ENCODE assay signal across 22 cellular contexts in genomic region chr14:61127099-61127498, GRCh38.
A peak's percentile ranks its signal among the peaks of the same experiment; 100 is the strongest.
DNase-seq lines count a peak whose midpoint lies in the region; ATAC-seq and TF ChIP-seq lines count a peak whose summit lies in the region.
"Had no signal": no experiment of that assay in that cellular context is flagged by ENCODE, and none has a peak within 500 bp of the region (broad histone marks: within the 10 kb centered on the region; RNA-seq: fewer than 3 reads in every experiment).

No MANE protein-coding gene starts in this region.

- H3K9me3 ChIP-seq in Loucy (ENCODE audit: insufficient read depth, low read depth, low read length) (no peaks in the 10 kb centered on the region), endodermal cell (ENCODE audit: control insufficient read depth, low read length) (no peaks in the 10 kb centered on the region), parathyroid adenoma (ENCODE audit: control insufficient read depth, low read length) (no peaks in the 10 kb centered on the region), left lung (no peaks in the 10 kb centered on the region)
- H3K9me3 ChIP-seq: BLaER1, HAP-1, SJSA1 had no signal

- no peak for TF ChIP-seq CTCF in GM23338 (conservative IDR thresholded peaks at IDR 0.05; ENCODE audit: low read depth in 2 of 2)
- no peak for TF ChIP-seq CTCF in Loucy (conservative IDR thresholded peaks at IDR 0.05; ENCODE audit: low read length)
- peak; percentile 22 for TF ChIP-seq CTCF in endodermal cell (conservative IDR thresholded peaks at IDR 0.05)
- TF ChIP-seq CTCF in parathyroid adenoma (IDR thresholded peaks at IDR 0.05), result no peak
- no peak for TF ChIP-seq CTCF in left lung (IDR thresholded peaks at IDR 0.05)

- no peak overlapping the region for H3K4me2 ChIP-seq in GM23338
- no peak overlapping the region for H3K4me2 ChIP-seq in Loucy (ENCODE audit: low read depth, low read length, poor library complexity, severe bottlenecking)
- H3K4me2 ChIP-seq in parathyroid adenoma (ENCODE audit: low read length), result no peak overlapping the region

- intact Hi-C loops in left lung (cut with DNase I), result no loop called here

- H3K9ac ChIP-seq in Loucy (ENCODE audit: low read depth, low read length, poor library complexity, severe bottlenecking) (no peak overlapping the region), endodermal cell (ENCODE audit: extremely low read depth, low read length, poor library complexity, severe bottlenecking) (no peak overlapping the region), parathyroid adenoma (no peak overlapping the region)
- H3K9ac ChIP-seq: BLaER1, GM23248 had no signal

- WGBS in endodermal cell (ENCODE audit: insufficient coverage in 1 of 2, insufficient read length in 1 of 2), 2 experiments, result 84 to 100% methylated on average over 2 to 3 of the region's 3 CpGs

- H3K36me3 ChIP-seq in GM23338 (ENCODE audit: insufficient read depth) (no peaks in the 10 kb centered on the region), Loucy (ENCODE audit: insufficient read depth, low read length) (no peaks in the 10 kb centered on the region), endodermal cell (ENCODE audit: control insufficient read depth, insufficient read depth, low read length) (no peaks in the 10 kb centered on the region), parathyroid adenoma (ENCODE audit: control insufficient read depth, insufficient read depth, low read length) (no peaks in the 10 kb centered on the region), left lung (no peaks in the 10 kb centered on the region)
- H3K36me3 ChIP-seq: BLaER1, HAP-1, SJSA1 had no signal

- H3K4me3 ChIP-seq in GM23338 (no peak overlapping the region), Loucy (ENCODE audit: low read length, poor library complexity, severe bottlenecking) (no peak overlapping the region), endodermal cell (ENCODE audit: low read length) (no peak overlapping the region), parathyroid adenoma (ENCODE audit: low read depth, low read length) (no peak overlapping the region), left lung (no peak overlapping the region)
- H3K4me3 ChIP-seq: BLaER1, GM23248, HAP-1, SJSA1 had no signal

- no peak overlapping the region for H3K27ac Mint-ChIP-seq in GM23338
- H3K27ac Mint-ChIP-seq in endodermal cell, result no peak overlapping the region
- H3K27ac Mint-ChIP-seq: CD4-positive, alpha-beta T cell; HFFc6 had no signal

- H2AFZ ChIP-seq in GM23338, result no peak overlapping the region
- H2AFZ ChIP-seq in Loucy (ENCODE audit: low read length), result 0 out of 2 replicates have a peak overlapping the region, but pooled peaks have one; percentile 3
- no peak overlapping the region for H2AFZ ChIP-seq in parathyroid adenoma
- H2AFZ ChIP-seq: GM23248 had no signal

- H4K20me1 ChIP-seq in GM23338 (replicated peaks; ENCODE audit: insufficient read depth), result no peaks in the 10 kb centered on the region
- no peaks in the 10 kb centered on the region for H4K20me1 ChIP-seq in Loucy (ENCODE audit: insufficient read depth, low read length, poor library complexity, severe bottlenecking)
- H4K20me1 ChIP-seq: BLaER1 had no signal

- H3K79me2 ChIP-seq in GM23338 (replicated peaks; ENCODE audit: insufficient read depth), result no peaks in the 10 kb centered on the region
- H3K79me2 ChIP-seq in Loucy (ENCODE audit: insufficient read depth, low read length), result no peaks in the 10 kb centered on the region
- H3K79me2 ChIP-seq in parathyroid adenoma, result no peaks in the 10 kb centered on the region

- H3K9me2 ChIP-seq in GM23338 (ENCODE audit: insufficient read depth) (peaks cover 6% of the 10 kb centered on the region; the same call in 1 of the 2 replicates), Loucy (replicated peaks; ENCODE audit: low read depth, low read length) (no peaks in the 10 kb centered on the region)

- H3K27ac ChIP-seq in GM23338 (ENCODE audit: low read depth), result no peak overlapping the region
- H3K27ac ChIP-seq in endodermal cell (ENCODE audit: low read depth, low read length), result peak overlapping the region; percentile 0
- peak overlapping the region; percentile 81 for H3K27ac ChIP-seq in parathyroid adenoma
- no peak overlapping the region for H3K27ac ChIP-seq in left lung
- H3K27ac ChIP-seq: BLaER1, GM23248, SJSA1 had no signal

- ATAC-seq in GM23338 (peak; percentile 81), left lung (no peak)
- ATAC-seq: PC-3 had no signal

- DNase-seq in GM23338 (ENCODE audit: low spot score), result no peak
- DNase-seq in endodermal cell, result no peak
- DNase-seq in stimulated activated CD4-positive, alpha-beta T cell treated with anti-CD3 and anti-CD28 coated beads, Interleukin-4, amount 100 ng/mL, for 24 hours, result no peak
- no peak for DNase-seq in left lung
- DNase-seq in iPS-NIHi11 (ENCODE audit: low spot score), result no peak
- DNase-seq in nucleus accumbens (lab: John Stamatoyannopoulos, UW), result no peak
- DNase-seq: CD4-positive, alpha-beta T cell; GM23248; HFFc6; KG1; MM.1S; NCI-H2029; NCI-H2171; NCI-H345; NCI-H82; NK-92 treated with Interleukin-12 subunit alpha and Interleukin-12 subunit beta, amount 100 ng/mL, for 24 hours; PC-3 had no signal

- H3K4me1 Mint-ChIP-seq in GM23338 (peaks cover 20% of the 10 kb centered on the region), endodermal cell (peaks cover 14% of the 10 kb centered on the region)

- peaks cover 10% of the 10 kb centered on the region for H3K9me3 Mint-ChIP-seq in GM23338
- H3K9me3 Mint-ChIP-seq in endodermal cell, result peaks cover 6% of the 10 kb centered on the region
- H3K9me3 Mint-ChIP-seq: CD4-positive, alpha-beta T cell; HFFc6 had no signal

- H3K4me3 Mint-ChIP-seq in GM23338 (no peak overlapping the region), endodermal cell (no peak overlapping the region)
- H3K4me3 Mint-ChIP-seq: CD4-positive, alpha-beta T cell; HFFc6 had no signal

- H3K4me1 ChIP-seq in GM23338 (ENCODE audit: insufficient read depth), result no peaks in the 10 kb centered on the region
- peaks cover 32% of the 10 kb centered on the region for H3K4me1 ChIP-seq in Loucy (ENCODE audit: insufficient read depth, low read length, poor library complexity, severe bottlenecking)
- H3K4me1 ChIP-seq in endodermal cell (ENCODE audit: control insufficient read depth, insufficient read depth, low read length), result no peaks in the 10 kb centered on the region
- H3K4me1 ChIP-seq in parathyroid adenoma, result peaks cover 27% of the 10 kb centered on the region
- no peaks in the 10 kb centered on the region for H3K4me1 ChIP-seq in left lung
- H3K4me1 ChIP-seq: HAP-1 had no signal

- H3K36me3 Mint-ChIP-seq in GM23338 (ENCODE audit: low read depth) (peaks cover 13% of the 10 kb centered on the region), endodermal cell (ENCODE audit: low read depth) (no peaks in the 10 kb centered on the region)

- no peaks in the 10 kb centered on the region for H3K27me3 ChIP-seq in GM23338 (ENCODE audit: insufficient read depth)
- no peaks in the 10 kb centered on the region for H3K27me3 ChIP-seq in Loucy (ENCODE audit: insufficient read depth, low read length, poor library complexity, severe bottlenecking)
- H3K27me3 ChIP-seq in endodermal cell (ENCODE audit: control insufficient read depth, insufficient read depth, low read length, poor library complexity, severe bottlenecking), result no peaks in the 10 kb centered on the region
- no peaks in the 10 kb centered on the region for H3K27me3 ChIP-seq in parathyroid adenoma (ENCODE audit: control insufficient read depth, insufficient read depth, low read length)
- no peaks in the 10 kb centered on the region for H3K27me3 ChIP-seq in left lung
- H3K27me3 ChIP-seq: BLaER1, SJSA1 had no signal

- H3K27me3 Mint-ChIP-seq in GM23338 (ENCODE audit: insufficient read depth, low read depth, poor library complexity), result peaks cover 6% of the 10 kb centered on the region
- H3K27me3 Mint-ChIP-seq in endodermal cell (ENCODE audit: insufficient read depth), result peaks cover 10% of the 10 kb centered on the region

- H3F3A ChIP-seq in GM23338 (replicated peaks; ENCODE audit: low read depth) (no peaks in the 10 kb centered on the region), Loucy (ENCODE audit: low read depth) (no peaks in the 10 kb centered on the region)

TF ChIP-seq in GM23338, 12 proteins besides CTCF, POLR2A, EP300 and RAD21 (continues in another document):
- TF ChIP-seq NANOG (IDR thresholded peaks at IDR 0.05; ENCODE audit: borderline replicate concordance) (no peak), ETS1 (IDR thresholded peaks at IDR 0.05) (no peak), ZNF114 (CRISPR knock-in tag; IDR thresholded peaks at IDR 0.05) (no peak), STAT1 (IDR thresholded peaks at IDR 0.05; ENCODE audit: unreplicated experiment) (no peak), POLR2AphosphoS5 (IDR thresholded peaks at IDR 0.05; ENCODE audit: low read depth) (no peak), EZH2phosphoT487 (IDR thresholded peaks at IDR 0.05; ENCODE audit: unreplicated experiment) (no peak)

Comparison
In these comparisons a context has a peak if more than half of its experiments do, and no peak if none do; other contexts are left out.
1. H3K27ac ChIP-seq: peak in endodermal cell (single experiment) and parathyroid adenoma (single experiment); none in GM23338 (single experiment) and left lung (0 of 2).